Comparison of ENCODE assay signal across 1 cellular context in the genomic region with DNA sequence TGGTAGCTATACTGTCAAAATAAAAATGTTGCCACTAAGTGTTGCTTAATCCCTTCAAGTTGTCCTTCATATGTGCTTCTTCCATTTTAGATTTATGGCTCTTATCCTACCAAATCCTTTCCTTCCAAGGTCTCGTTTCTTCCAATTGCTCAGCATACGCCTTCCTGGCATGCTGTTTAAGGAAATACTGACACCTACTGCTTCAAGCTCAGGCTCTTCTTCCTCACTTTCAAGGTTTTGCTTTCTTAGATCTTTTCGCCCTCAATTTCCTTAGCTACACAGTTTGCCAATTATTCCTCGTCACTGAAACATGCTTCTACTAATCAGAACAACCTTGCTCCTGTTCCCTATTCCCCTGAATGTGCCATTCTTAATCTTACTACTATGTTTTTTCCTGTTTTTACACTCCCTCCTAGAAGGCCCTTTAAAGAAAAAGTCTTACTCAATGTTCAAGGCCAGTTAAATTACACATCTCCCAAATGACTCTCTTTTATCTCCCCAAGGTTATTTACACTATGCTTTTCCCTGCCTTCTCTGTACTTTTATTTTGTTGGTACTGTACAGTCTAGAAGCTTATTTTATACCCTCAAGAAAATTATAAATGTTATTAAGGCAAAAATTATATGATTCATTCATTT.
TF ChIP-seq lines count a peak whose summit lies in the region.

No MANE protein-coding gene starts in this region.

TF ChIP-seq in GM23338, 12 proteins besides CTCF, POLR2A, EP300 and RAD21 (continued from another document):
- TF ChIP-seq, protein P1, sequence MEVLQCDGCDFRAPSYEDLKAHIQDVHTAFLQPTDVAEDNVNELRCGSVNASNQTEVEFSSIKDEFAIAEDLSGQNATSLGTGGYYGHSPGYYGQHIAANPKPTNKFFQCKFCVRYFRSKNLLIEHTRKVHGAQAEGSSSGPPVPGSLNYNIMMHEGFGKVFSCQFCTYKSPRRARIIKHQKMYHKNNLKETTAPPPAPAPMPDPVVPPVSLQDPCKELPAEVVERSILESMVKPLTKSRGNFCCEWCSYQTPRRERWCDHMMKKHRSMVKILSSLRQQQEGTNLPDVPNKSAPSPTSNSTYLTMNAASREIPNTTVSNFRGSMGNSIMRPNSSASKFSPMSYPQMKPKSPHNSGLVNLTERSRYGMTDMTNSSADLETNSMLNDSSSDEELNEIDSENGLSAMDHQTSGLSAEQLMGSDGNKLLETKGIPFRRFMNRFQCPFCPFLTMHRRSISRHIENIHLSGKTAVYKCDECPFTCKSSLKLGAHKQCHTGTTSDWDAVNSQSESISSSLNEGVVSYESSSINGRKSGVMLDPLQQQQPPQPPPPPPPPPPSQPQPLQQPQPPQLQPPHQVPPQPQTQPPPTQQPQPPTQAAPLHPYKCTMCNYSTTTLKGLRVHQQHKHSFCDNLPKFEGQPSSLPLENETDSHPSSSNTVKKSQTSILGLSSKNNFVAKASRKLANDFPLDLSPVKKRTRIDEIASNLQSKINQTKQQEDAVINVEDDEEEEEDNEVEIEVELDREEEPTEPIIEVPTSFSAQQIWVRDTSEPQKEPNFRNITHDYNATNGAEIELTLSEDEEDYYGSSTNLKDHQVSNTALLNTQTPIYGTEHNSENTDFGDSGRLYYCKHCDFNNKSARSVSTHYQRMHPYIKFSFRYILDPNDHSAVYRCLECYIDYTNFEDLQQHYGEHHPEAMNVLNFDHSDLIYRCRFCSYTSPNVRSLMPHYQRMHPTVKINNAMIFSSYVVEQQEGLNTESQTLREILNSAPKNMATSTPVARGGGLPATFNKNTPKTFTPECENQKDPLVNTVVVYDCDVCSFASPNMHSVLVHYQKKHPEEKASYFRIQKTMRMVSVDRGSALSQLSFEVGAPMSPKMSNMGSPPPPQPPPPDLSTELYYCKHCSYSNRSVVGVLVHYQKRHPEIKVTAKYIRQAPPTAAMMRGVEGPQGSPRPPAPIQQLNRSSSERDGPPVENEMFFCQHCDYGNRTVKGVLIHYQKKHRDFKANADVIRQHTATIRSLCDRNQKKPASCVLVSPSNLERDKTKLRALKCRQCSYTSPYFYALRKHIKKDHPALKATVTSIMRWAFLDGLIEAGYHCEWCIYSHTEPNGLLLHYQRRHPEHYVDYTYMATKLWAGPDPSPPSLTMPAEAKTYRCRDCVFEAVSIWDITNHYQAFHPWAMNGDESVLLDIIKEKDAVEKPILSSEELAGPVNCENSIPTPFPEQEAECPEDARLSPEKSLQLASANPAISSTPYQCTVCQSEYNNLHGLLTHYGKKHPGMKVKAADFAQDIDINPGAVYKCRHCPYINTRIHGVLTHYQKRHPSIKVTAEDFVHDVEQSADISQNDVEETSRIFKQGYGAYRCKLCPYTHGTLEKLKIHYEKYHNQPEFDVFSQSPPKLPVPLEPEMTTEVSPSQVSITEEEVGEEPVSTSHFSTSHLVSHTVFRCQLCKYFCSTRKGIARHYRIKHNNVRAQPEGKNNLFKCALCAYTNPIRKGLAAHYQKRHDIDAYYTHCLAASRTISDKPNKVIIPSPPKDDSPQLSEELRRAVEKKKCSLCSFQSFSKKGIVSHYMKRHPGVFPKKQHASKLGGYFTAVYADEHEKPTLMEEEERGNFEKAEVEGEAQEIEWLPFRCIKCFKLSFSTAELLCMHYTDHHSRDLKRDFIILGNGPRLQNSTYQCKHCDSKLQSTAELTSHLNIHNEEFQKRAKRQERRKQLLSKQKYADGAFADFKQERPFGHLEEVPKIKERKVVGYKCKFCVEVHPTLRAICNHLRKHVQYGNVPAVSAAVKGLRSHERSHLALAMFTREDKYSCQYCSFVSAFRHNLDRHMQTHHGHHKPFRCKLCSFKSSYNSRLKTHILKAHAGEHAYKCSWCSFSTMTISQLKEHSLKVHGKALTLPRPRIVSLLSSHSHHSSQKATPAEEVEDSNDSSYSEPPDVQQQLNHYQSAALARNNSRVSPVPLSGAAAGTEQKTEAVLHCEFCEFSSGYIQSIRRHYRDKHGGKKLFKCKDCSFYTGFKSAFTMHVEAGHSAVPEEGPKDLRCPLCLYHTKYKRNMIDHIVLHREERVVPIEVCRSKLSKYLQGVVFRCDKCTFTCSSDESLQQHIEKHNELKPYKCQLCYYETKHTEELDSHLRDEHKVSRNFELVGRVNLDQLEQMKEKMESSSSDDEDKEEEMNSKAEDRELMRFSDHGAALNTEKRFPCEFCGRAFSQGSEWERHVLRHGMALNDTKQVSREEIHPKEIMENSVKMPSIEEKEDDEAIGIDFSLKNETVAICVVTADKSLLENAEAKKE (CRISPR knock-in tag; IDR thresholded peaks at IDR 0.05) = no peak
- TF ChIP-seq ZNF114 (CRISPR knock-in tag; IDR thresholded peaks at IDR 0.05) = no peak
